In the genomic region with DNA sequence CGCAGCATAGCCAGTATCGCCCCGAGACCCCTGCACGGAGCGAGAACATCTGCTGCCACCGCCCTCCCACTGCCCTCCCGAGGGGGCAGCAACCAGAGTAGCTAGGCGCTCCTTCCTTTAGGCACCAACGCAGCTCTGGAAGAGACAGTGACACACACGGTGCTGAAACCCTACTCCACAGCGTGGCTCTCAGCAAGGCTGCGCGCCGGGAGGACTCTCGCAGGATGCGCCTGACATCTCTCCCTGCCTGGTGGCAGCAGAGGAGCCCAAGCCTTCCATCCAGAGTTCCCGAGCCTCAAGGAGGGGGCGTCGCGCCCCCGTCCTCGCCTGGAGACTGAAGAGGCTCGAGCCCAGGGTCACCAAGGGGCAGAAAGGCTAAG, we compare ENCODE assay signal across 8 cellular contexts.
A peak's percentile ranks its signal among the peaks of the same experiment; 100 is the strongest.
DNase-seq lines count a peak whose midpoint lies in the region; ATAC-seq, FAIRE-seq and TF ChIP-seq lines count a peak whose summit lies in the region.

No MANE protein-coding gene starts in this region.

- H3K4me1 ChIP-seq in muscle layer of duodenum (ENCODE audit: control insufficient read depth in 1 of 2, insufficient read depth in 2 of 2, low read length in 2 of 2) = peaks cover 8 to 34% of the 10 kb centered on the region in 2 donors

- no peak for ATAC-seq in GM19452 (IDR thresholded peaks at IDR 0.05; ENCODE audit: unreplicated experiment)

- peak; percentile 60 for DNase-seq in Ammon's horn (ENCODE audit: low spot score)
- no peak for DNase-seq in LNCaP clone FGC (ENCODE audit: low read depth)
- DNase-seq in caudate nucleus (lab: John Stamatoyannopoulos, UW) = peak in 31 of 61 donors; percentile 11 to 56 (median 39)
- no peak for DNase-seq in H54 (ENCODE audit: insufficient read length, low spot score)
- no peak for DNase-seq in NCI-H1930 (lab: John Stamatoyannopoulos, UW)
- DNase-seq in HK-2 (ENCODE audit: unreplicated experiment) = no peak

- H3K36me3 ChIP-seq in muscle layer of duodenum (ENCODE audit: control insufficient read depth in 1 of 2, insufficient read depth in 2 of 2, low read length in 2 of 2) = peaks cover 0 to 5% of the 10 kb centered on the region in 2 donors

- no peak for FAIRE-seq in H54 (lab: Jason Lieb, UNC)

- H3K27ac ChIP-seq in caudate nucleus (ENCODE audit: low read depth, low read length) (no peak overlapping the region), muscle layer of duodenum (ENCODE audit: low read length) (no peak overlapping the region)

- no peaks in the 10 kb centered on the region for H3K9me3 ChIP-seq in muscle layer of duodenum (ENCODE audit: control insufficient read depth in 1 of 2, low read length in 2 of 2)

- H3K4me3 ChIP-seq in LNCaP clone FGC (ENCODE audit: low read depth, low read length) (peak overlapping the region; percentile 43), muscle layer of duodenum (ENCODE audit: low read depth in 1 of 2, low read length in 2 of 2) (peak overlapping the region; percentile 50 to 61)

- TF ChIP-seq POLR2A in H54 (IDR thresholded peaks at IDR 0.05; ENCODE audit: low read depth, low read length) = no peak

- H3K27me3 ChIP-seq in muscle layer of duodenum (ENCODE audit: low read depth, low read length) = no peaks in the 10 kb centered on the region

- TF ChIP-seq CTCF in LNCaP clone FGC (IDR thresholded peaks at IDR 0.05; ENCODE audit: control insufficient read depth, extremely low read depth, insufficient read depth) = no peak

Comparison
In these comparisons a context has a peak if more than half of its experiments do, and no peak if none do; other contexts are left out.
1. DNase-seq: peak in Ammon's horn (single experiment) and caudate nucleus (31 of 61); none in LNCaP clone FGC (single experiment), H54 (single experiment), NCI-H1930 (0 of 2) and HK-2 (single experiment).